In the genomic region with DNA sequence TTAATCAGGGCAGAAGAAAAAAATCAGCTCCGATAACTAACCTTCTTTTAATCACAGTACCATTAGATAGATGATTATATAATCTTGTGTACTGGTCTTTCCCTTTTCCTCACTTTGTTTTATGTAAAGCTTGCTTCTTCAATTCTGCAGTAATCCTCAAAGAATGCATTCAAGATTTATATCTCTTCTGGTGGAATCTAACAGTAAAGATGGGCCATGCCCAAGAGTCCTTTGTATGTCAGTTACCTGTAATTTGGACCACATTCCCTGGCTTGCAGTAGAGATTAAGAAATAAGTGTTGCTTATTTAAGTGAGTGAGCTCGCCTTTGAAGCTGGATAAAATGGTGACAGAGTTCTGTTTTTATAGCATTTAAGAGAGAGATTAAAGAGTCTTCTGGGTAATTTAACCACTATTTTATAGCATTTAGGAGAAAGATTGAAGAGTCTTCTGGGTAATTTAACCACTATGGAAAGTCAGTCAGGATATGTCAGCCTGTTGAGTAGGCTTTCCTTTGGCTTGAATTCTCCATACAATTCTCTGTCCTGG, we compare ENCODE assay signal across 15 cellular contexts.
A peak's percentile ranks its signal among the peaks of the same experiment; 100 is the strongest.
DNase-seq lines count a peak whose midpoint lies in the region; ATAC-seq and TF ChIP-seq lines count a peak whose summit lies in the region.
"Had no signal": no experiment of that assay in that cellular context is flagged by ENCODE, and none has a peak within 500 bp of the region (broad histone marks: within the 10 kb centered on the region; RNA-seq: fewer than 3 reads in every experiment).

No MANE protein-coding gene starts in this region.

- H4K5ac ChIP-seq in mesendoderm (ENCODE audit: low read length) = no peak overlapping the region

- H3K4me1 ChIP-seq in mesendoderm (ENCODE audit: control insufficient read depth, low read depth, low read length) = no peaks in the 10 kb centered on the region

- H3K56ac ChIP-seq in mesendoderm (ENCODE audit: low read length) = no peak overlapping the region

- no peak overlapping the region for H2AK5ac ChIP-seq in mesendoderm (ENCODE audit: low read length)

- no peak overlapping the region for H3K27ac ChIP-seq in mesendoderm (ENCODE audit: low read depth, low read length)

- H2BK120ac ChIP-seq in mesendoderm (ENCODE audit: low read depth, low read length) = no peak overlapping the region

- WGBS in mesendoderm (ENCODE audit: extremely low coverage, insufficient coverage, low lambda C conversion rate) = no CpG with 5 or more reads among the region's 2 CpGs

- H3K23ac ChIP-seq in mesendoderm (ENCODE audit: low read length) = no peak overlapping the region

- no peak for DNase-seq in HEK293T (ENCODE audit: extremely low spot score)
- peak; percentile 31 for DNase-seq in NCI-H226
- peak; percentile 76 for DNase-seq in mesendoderm
- no peak for DNase-seq in sciatic nerve (ENCODE audit: low spot score)
- DNase-seq: CD8-positive, alpha-beta T cell; COR-L47; DMS153; DMS79 treated with DMSO at 0.1 percent for 48 hours; GF-D8; H7 had no signal

- H3K79me2 ChIP-seq in mesendoderm (ENCODE audit: control insufficient read depth, insufficient read depth, low read length) = no peaks in the 10 kb centered on the region

- H3K4me3 ChIP-seq in mesendoderm (ENCODE audit: low read length) = no peak overlapping the region
- H3K4me3 ChIP-seq: A549, GM23338, K562 had no signal

- CTCF ChIA-PET in HEK293T (lab: Yijun Ruan, JAX) = interaction anchor here (0.7 kb wide), 1 partner anchor 21 kb away, joined by 3 read pairs; no protein-coding TSS in a partner anchor

- no peak overlapping the region for H4K8ac ChIP-seq in mesendoderm (ENCODE audit: low read depth, low read length)

- POLR2A ChIA-PET in HEK293T (lab: Yijun Ruan, JAX) = interaction anchor here (0.6 kb wide), 1 partner anchor 107 kb away, joined by 3 read pairs; no protein-coding TSS in a partner anchor

- H2BK15ac ChIP-seq in mesendoderm (replicated peaks; ENCODE audit: low read depth) = no peak overlapping the region

- no peaks in the 10 kb centered on the region for H3K27me3 ChIP-seq in mesendoderm (ENCODE audit: insufficient read depth, low read length, poor library complexity)

- no peak overlapping the region for H3K18ac ChIP-seq in mesendoderm (ENCODE audit: low read length)

- H3K36me3 ChIP-seq in mesendoderm (ENCODE audit: control insufficient read depth, insufficient read depth, low read length) = no peaks in the 10 kb centered on the region

- no peak overlapping the region for H2BK5ac ChIP-seq in mesendoderm (ENCODE audit: low read length)

- H3K4ac ChIP-seq in mesendoderm (ENCODE audit: low read depth, low read length) = no peak overlapping the region

- no peak overlapping the region for H3K4me2 ChIP-seq in mesendoderm (ENCODE audit: low read length)
- H3K4me2 ChIP-seq: A549, GM23338 had no signal

- no peak overlapping the region for H3K9ac ChIP-seq in mesendoderm (ENCODE audit: low read length)

- intact Hi-C loops in sciatic nerve (cut with DNase I) = no loop called here

- no peak for ATAC-seq in GM21390 (IDR thresholded peaks at IDR 0.05; ENCODE audit: unreplicated experiment)
- ATAC-seq in HG03280 (IDR thresholded peaks at IDR 0.05; ENCODE audit: unreplicated experiment) = no peak
- ATAC-seq in sciatic nerve = no peak
- ATAC-seq: A549; CD8-positive, alpha-beta T cell; GM23338; K562 had no signal

- no peaks in the 10 kb centered on the region for H3K79me1 ChIP-seq in mesendoderm (ENCODE audit: low read length)

TF ChIP-seq in HEK293T, 16 proteins besides CTCF, POLR2A, EP300 and RAD21:
- TF ChIP-seq, protein P1, sequence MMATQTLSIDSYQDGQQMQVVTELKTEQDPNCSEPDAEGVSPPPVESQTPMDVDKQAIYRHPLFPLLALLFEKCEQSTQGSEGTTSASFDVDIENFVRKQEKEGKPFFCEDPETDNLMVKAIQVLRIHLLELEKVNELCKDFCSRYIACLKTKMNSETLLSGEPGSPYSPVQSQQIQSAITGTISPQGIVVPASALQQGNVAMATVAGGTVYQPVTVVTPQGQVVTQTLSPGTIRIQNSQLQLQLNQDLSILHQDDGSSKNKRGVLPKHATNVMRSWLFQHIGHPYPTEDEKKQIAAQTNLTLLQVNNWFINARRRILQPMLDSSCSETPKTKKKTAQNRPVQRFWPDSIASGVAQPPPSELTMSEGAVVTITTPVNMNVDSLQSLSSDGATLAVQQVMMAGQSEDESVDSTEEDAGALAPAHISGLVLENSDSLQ (IDR thresholded peaks at IDR 0.05) = peak; percentile 36; the same call in 1 of the 2 replicates
- TF ChIP-seq LEF1 (IDR thresholded peaks at IDR 0.05; ENCODE audit: borderline replicate concordance) (no peak; the same call in 1 of the 2 replicates), HDGF (IDR thresholded peaks at IDR 0.05; ENCODE audit: borderline replicate concordance) (no peak), CTBP1 (IDR thresholded peaks at IDR 0.05; ENCODE audit: borderline replicate concordance) (no peak), ZNF384 (IDR thresholded peaks at IDR 0.05) (no peak)

Comparison
In these comparisons a context has a peak if more than half of its experiments do, and no peak if none do; other contexts are left out.
1. DNase-seq: peak in NCI-H226 (single experiment) and mesendoderm (single experiment); none in HEK293T (single experiment) and sciatic nerve (single experiment).